1 cellular context compared by ENCODE assay signal in the genomic region with DNA sequence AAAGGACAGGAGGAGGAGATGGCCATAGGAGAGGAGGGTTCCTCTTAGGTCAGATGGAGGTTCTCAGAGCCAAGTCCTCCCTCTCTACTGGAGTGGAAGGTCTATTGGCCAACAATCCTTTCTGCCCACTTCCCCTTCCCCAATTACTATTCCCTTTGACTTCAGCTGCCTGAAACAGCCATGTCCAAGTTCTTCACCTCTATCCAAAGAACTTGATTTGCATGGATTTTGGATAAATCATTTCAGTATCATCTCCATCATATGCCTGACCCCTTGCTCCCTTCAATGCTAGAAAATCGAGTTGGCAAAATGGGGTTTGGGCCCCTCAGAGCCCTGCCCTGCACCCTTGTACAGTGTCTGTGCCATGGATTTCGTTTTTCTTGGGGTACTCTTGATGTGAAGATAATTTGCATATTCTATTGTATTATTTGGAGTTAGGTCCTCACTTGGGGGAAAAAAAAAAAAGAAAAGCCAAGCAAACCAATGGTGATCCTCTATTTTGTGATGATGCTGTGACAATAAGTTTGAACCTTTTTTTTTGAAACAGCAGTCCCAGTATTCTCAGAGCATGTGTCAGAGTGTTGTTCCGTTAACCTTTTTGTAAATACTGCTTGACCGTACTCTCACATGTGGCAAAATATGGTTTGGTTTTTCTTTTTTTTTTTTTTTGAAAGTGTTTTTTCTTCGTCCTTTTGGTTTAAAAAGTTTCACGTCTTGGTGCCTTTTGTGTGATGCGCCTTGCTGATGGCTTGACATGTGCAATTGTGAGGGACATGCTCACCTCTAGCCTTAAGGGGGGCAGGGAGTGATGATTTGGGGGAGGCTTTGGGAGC.
TF ChIP-seq lines count a peak whose summit lies in the region.

No MANE protein-coding gene starts in this region.

TF ChIP-seq in GM12878, 131 proteins besides CTCF, POLR2A, EP300 and RAD21 (continued from another document and continues in another):
- TF ChIP-seq, protein P1, sequence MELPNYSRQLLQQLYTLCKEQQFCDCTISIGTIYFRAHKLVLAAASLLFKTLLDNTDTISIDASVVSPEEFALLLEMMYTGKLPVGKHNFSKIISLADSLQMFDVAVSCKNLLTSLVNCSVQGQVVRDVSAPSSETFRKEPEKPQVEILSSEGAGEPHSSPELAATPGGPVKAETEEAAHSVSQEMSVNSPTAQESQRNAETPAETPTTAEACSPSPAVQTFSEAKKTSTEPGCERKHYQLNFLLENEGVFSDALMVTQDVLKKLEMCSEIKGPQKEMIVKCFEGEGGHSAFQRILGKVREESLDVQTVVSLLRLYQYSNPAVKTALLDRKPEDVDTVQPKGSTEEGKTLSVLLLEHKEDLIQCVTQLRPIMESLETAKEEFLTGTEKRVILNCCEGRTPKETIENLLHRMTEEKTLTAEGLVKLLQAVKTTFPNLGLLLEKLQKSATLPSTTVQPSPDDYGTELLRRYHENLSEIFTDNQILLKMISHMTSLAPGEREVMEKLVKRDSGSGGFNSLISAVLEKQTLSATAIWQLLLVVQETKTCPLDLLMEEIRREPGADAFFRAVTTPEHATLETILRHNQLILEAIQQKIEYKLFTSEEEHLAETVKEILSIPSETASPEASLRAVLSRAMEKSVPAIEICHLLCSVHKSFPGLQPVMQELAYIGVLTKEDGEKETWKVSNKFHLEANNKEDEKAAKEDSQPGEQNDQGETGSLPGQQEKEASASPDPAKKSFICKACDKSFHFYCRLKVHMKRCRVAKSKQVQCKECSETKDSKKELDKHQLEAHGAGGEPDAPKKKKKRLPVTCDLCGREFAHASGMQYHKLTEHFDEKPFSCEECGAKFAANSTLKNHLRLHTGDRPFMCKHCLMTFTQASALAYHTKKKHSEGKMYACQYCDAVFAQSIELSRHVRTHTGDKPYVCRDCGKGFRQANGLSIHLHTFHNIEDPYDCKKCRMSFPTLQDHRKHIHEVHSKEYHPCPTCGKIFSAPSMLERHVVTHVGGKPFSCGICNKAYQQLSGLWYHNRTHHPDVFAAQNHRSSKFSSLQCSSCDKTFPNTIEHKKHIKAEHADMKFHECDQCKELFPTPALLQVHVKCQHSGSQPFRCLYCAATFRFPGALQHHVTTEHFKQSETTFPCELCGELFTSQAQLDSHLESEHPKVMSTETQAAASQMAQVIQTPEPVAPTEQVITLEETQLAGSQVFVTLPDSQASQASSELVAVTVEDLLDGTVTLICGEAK (IDR thresholded peaks at IDR 0.05; ENCODE audit: borderline replicate concordance), result no peak
- TF ChIP-seq CREB1 (IDR thresholded peaks at IDR 0.05; ENCODE audit: low read depth) (no peak), NR2F1 (conservative IDR thresholded peaks at IDR 0.05) (no peak), ZNF24 (IDR thresholded peaks at IDR 0.05) (no peak), SPI1 (IDR thresholded peaks at IDR 0.05; ENCODE audit: borderline replicate concordance, insufficient read depth, low read depth, low read length) (peak; percentile 29; the same call in 1 of the 2 replicates), CEBPB (IDR thresholded peaks at IDR 0.05; ENCODE audit: borderline replicate concordance in 1 of 2, low read depth in 2 of 2, low read length in 2 of 2) (no peak), ZNF207 (IDR thresholded peaks at IDR 0.05; ENCODE audit: borderline replicate concordance) (no peak), MYC (IDR thresholded peaks at IDR 0.05; ENCODE audit: insufficient read depth, insufficient read length, insufficient replicate concordance, low read length, severe bottlenecking) (no peak), NR2C2 (IDR thresholded peaks at IDR 0.05; ENCODE audit: borderline replicate concordance, control insufficient read depth, insufficient read length, low read depth) (no peak), EZH2 (IDR thresholded peaks at IDR 0.05; ENCODE audit: borderline replicate concordance, control insufficient read depth, low read depth, low read length) (no peak), EED (IDR thresholded peaks at IDR 0.05; ENCODE audit: low read depth) (no peak), SIN3A (IDR thresholded peaks at IDR 0.05; ENCODE audit: low read depth, low read length) (no peak), RFX5 (IDR thresholded peaks at IDR 0.05; ENCODE audit: low read depth, low read length) (no peak), PAX8 (IDR thresholded peaks at IDR 0.05) (no peak), ESRRA (IDR thresholded peaks at IDR 0.05; ENCODE audit: low read length) (no peak), ZNF384 (IDR thresholded peaks at IDR 0.05; ENCODE audit: borderline replicate concordance, low read depth, low read length) (no peak), KDM1A (IDR thresholded peaks at IDR 0.05; ENCODE audit: borderline replicate concordance) (no peak), FOS (IDR thresholded peaks at IDR 0.05; ENCODE audit: borderline replicate concordance, extremely low read depth, insufficient read length) (no peak), SUPT20H (IDR thresholded peaks at IDR 0.05; ENCODE audit: borderline replicate concordance, control insufficient read depth, low read depth, low read length) (no peak), ZSCAN29 (IDR thresholded peaks at IDR 0.05) (no peak), HDAC2 (IDR thresholded peaks at IDR 0.05) (no peak), BCL11A (IDR thresholded peaks at IDR 0.05; ENCODE audit: low read depth, low read length) (no peak), ZNF622 (IDR thresholded peaks at IDR 0.05) (no peak), CBX5 (IDR thresholded peaks at IDR 0.05; ENCODE audit: low read depth) (no peak), NFYA (IDR thresholded peaks at IDR 0.05; ENCODE audit: borderline replicate concordance, low read depth, low read length) (no peak), JUND (IDR thresholded peaks at IDR 0.05; ENCODE audit: low read depth, low read length) (no peak), POLR2AphosphoS5 (IDR thresholded peaks at IDR 0.05; ENCODE audit: low read length) (peak; percentile 84), IKZF2 (IDR thresholded peaks at IDR 0.05) (no peak)
- TF ChIP-seq, protein P2, sequence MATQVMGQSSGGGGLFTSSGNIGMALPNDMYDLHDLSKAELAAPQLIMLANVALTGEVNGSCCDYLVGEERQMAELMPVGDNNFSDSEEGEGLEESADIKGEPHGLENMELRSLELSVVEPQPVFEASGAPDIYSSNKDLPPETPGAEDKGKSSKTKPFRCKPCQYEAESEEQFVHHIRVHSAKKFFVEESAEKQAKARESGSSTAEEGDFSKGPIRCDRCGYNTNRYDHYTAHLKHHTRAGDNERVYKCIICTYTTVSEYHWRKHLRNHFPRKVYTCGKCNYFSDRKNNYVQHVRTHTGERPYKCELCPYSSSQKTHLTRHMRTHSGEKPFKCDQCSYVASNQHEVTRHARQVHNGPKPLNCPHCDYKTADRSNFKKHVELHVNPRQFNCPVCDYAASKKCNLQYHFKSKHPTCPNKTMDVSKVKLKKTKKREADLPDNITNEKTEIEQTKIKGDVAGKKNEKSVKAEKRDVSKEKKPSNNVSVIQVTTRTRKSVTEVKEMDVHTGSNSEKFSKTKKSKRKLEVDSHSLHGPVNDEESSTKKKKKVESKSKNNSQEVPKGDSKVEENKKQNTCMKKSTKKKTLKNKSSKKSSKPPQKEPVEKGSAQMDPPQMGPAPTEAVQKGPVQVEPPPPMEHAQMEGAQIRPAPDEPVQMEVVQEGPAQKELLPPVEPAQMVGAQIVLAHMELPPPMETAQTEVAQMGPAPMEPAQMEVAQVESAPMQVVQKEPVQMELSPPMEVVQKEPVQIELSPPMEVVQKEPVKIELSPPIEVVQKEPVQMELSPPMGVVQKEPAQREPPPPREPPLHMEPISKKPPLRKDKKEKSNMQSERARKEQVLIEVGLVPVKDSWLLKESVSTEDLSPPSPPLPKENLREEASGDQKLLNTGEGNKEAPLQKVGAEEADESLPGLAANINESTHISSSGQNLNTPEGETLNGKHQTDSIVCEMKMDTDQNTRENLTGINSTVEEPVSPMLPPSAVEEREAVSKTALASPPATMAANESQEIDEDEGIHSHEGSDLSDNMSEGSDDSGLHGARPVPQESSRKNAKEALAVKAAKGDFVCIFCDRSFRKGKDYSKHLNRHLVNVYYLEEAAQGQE (IDR thresholded peaks at IDR 0.05; ENCODE audit: low read depth, low read length), result no peak
- TF ChIP-seq, protein P3, sequence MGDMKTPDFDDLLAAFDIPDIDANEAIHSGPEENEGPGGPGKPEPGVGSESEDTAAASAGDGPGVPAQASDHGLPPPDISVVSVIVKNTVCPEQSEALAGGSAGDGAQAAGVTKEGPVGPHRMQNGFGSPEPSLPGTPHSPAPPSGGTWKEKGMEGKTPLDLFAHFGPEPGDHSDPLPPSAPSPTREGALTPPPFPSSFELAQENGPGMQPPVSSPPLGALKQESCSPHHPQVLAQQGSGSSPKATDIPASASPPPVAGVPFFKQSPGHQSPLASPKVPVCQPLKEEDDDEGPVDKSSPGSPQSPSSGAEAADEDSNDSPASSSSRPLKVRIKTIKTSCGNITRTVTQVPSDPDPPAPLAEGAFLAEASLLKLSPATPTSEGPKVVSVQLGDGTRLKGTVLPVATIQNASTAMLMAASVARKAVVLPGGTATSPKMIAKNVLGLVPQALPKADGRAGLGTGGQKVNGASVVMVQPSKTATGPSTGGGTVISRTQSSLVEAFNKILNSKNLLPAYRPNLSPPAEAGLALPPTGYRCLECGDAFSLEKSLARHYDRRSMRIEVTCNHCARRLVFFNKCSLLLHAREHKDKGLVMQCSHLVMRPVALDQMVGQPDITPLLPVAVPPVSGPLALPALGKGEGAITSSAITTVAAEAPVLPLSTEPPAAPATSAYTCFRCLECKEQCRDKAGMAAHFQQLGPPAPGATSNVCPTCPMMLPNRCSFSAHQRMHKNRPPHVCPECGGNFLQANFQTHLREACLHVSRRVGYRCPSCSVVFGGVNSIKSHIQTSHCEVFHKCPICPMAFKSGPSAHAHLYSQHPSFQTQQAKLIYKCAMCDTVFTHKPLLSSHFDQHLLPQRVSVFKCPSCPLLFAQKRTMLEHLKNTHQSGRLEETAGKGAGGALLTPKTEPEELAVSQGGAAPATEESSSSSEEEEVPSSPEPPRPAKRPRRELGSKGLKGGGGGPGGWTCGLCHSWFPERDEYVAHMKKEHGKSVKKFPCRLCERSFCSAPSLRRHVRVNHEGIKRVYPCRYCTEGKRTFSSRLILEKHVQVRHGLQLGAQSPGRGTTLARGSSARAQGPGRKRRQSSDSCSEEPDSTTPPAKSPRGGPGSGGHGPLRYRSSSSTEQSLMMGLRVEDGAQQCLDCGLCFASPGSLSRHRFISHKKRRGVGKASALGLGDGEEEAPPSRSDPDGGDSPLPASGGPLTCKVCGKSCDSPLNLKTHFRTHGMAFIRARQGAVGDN (IDR thresholded peaks at IDR 0.05), result no peak
- TF ChIP-seq, protein P4, sequence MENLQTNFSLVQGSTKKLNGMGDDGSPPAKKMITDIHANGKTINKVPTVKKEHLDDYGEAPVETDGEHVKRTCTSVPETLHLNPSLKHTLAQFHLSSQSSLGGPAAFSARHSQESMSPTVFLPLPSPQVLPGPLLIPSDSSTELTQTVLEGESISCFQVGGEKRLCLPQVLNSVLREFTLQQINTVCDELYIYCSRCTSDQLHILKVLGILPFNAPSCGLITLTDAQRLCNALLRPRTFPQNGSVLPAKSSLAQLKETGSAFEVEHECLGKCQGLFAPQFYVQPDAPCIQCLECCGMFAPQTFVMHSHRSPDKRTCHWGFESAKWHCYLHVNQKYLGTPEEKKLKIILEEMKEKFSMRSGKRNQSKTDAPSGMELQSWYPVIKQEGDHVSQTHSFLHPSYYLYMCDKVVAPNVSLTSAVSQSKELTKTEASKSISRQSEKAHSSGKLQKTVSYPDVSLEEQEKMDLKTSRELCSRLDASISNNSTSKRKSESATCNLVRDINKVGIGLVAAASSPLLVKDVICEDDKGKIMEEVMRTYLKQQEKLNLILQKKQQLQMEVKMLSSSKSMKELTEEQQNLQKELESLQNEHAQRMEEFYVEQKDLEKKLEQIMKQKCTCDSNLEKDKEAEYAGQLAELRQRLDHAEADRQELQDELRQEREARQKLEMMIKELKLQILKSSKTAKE (IDR thresholded peaks at IDR 0.05; ENCODE audit: low read depth, poor library complexity, severe bottlenecking), result no peak
- TF ChIP-seq, protein P5, sequence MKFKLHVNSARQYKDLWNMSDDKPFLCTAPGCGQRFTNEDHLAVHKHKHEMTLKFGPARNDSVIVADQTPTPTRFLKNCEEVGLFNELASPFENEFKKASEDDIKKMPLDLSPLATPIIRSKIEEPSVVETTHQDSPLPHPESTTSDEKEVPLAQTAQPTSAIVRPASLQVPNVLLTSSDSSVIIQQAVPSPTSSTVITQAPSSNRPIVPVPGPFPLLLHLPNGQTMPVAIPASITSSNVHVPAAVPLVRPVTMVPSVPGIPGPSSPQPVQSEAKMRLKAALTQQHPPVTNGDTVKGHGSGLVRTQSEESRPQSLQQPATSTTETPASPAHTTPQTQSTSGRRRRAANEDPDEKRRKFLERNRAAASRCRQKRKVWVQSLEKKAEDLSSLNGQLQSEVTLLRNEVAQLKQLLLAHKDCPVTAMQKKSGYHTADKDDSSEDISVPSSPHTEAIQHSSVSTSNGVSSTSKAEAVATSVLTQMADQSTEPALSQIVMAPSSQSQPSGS (IDR thresholded peaks at IDR 0.05; ENCODE audit: low read length), result no peak
- TF ChIP-seq, protein P6, sequence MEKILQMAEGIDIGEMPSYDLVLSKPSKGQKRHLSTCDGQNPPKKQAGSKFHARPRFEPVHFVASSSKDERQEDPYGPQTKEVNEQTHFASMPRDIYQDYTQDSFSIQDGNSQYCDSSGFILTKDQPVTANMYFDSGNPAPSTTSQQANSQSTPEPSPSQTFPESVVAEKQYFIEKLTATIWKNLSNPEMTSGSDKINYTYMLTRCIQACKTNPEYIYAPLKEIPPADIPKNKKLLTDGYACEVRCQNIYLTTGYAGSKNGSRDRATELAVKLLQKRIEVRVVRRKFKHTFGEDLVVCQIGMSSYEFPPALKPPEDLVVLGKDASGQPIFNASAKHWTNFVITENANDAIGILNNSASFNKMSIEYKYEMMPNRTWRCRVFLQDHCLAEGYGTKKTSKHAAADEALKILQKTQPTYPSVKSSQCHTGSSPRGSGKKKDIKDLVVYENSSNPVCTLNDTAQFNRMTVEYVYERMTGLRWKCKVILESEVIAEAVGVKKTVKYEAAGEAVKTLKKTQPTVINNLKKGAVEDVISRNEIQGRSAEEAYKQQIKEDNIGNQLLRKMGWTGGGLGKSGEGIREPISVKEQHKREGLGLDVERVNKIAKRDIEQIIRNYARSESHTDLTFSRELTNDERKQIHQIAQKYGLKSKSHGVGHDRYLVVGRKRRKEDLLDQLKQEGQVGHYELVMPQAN (conservative IDR thresholded peaks at IDR 0.05), result no peak
- TF ChIP-seq, protein P7, sequence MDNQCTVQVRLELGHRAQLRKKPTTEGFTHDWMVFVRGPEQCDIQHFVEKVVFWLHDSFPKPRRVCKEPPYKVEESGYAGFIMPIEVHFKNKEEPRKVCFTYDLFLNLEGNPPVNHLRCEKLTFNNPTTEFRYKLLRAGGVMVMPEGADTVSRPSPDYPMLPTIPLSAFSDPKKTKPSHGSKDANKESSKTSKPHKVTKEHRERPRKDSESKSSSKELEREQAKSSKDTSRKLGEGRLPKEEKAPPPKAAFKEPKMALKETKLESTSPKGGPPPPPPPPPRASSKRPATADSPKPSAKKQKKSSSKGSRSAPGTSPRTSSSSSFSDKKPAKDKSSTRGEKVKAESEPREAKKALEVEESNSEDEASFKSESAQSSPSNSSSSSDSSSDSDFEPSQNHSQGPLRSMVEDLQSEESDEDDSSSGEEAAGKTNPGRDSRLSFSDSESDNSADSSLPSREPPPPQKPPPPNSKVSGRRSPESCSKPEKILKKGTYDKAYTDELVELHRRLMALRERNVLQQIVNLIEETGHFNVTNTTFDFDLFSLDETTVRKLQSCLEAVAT (IDR thresholded peaks at IDR 0.05), result peak; percentile 33; the same call in 1 of the 2 replicates
